In genomic region chr21:15221799-15222386, GRCh38 we compare ENCODE assay signal across 9 cellular contexts.
DNase-seq lines count a peak whose midpoint lies in the region; ATAC-seq, FAIRE-seq and TF ChIP-seq lines count a peak whose summit lies in the region.
"Had no signal": no experiment of that assay in that cellular context is flagged by ENCODE, and none has a peak within 500 bp of the region (broad histone marks: within the 10 kb centered on the region; RNA-seq: fewer than 3 reads in every experiment).

No MANE protein-coding gene starts in this region.

- H3K9me3 ChIP-seq in astrocyte (ENCODE audit: insufficient read depth, low read depth, low read length) (no peaks in the 10 kb centered on the region), left lung (no peaks in the 10 kb centered on the region)

- DNase-seq in Calu3 (peak; percentile 6), HuH-7.5 (ENCODE audit: low spot score) (peak; percentile 43), astrocyte (ENCODE audit: low read depth) (peak; percentile 73), left lung (peak in 1 of 2 donors; percentile 61), NCI-H1092 treated with DMSO at 0.1 percent for 48 hours (lab: John Stamatoyannopoulos, UW) (no peak)
- no peak for DNase-seq in activated CD8-positive, alpha-beta T cell treated with anti-CD3 and anti-CD28 coated beads, Interleukin-2, amount 10 ng/mL, durations not matched to agents 7 days and 5 days
- DNase-seq: T-helper 9 cell had no signal

- H3K4me3 Mint-ChIP-seq in Calu3 (ENCODE audit: low read depth, unreplicated experiment) (no peak overlapping the region), astrocyte (ENCODE audit: unreplicated experiment) (no peak overlapping the region)
- no peak overlapping the region for H3K4me3 Mint-ChIP-seq in activated CD8-positive, alpha-beta T cell treated with anti-CD3 and anti-CD28 coated beads, Interleukin-2, amount 10 ng/mL, durations not matched to agents 7 days and 5 days

- no peak for FAIRE-seq in astrocyte (lab: Jason Lieb, UNC)

- H2AFZ ChIP-seq in astrocyte (ENCODE audit: low read depth, low read length), result no peak overlapping the region

- H3K9me3 Mint-ChIP-seq in Calu3 (ENCODE audit: low read depth, unreplicated experiment) (peaks cover 8% of the 10 kb centered on the region), astrocyte (ENCODE audit: unreplicated experiment) (no peaks in the 10 kb centered on the region)
- H3K9me3 Mint-ChIP-seq in activated CD8-positive, alpha-beta T cell treated with anti-CD3 and anti-CD28 coated beads, Interleukin-2, amount 10 ng/mL, durations not matched to agents 7 days and 5 days (ENCODE audit: insufficient read depth), result no peaks in the 10 kb centered on the region

- peak overlapping the region; percentile 29 for H3K27ac ChIP-seq in astrocyte (ENCODE audit: low read depth, low read length)
- H3K27ac ChIP-seq in left lung, result no peak overlapping the region

- H3K36me3 Mint-ChIP-seq in Calu3 (ENCODE audit: insufficient read depth, unreplicated experiment), result no peaks in the 10 kb centered on the region
- H3K36me3 Mint-ChIP-seq in astrocyte (ENCODE audit: low read depth, unreplicated experiment), result no peaks in the 10 kb centered on the region
- no peaks in the 10 kb centered on the region for H3K36me3 Mint-ChIP-seq in activated CD8-positive, alpha-beta T cell treated with anti-CD3 and anti-CD28 coated beads, Interleukin-2, amount 10 ng/mL, durations not matched to agents 7 days and 5 days (ENCODE audit: low read depth)

- ATAC-seq in left lung (peak; percentile 89), GM18517 (IDR thresholded peaks at IDR 0.05; ENCODE audit: unreplicated experiment) (no peak), GM21737 (IDR thresholded peaks at IDR 0.05; ENCODE audit: unreplicated experiment) (no peak)
- no peak for ATAC-seq in activated CD8-positive, alpha-beta T cell treated with anti-CD3 and anti-CD28 coated beads, Interleukin-2, amount 10 ng/mL, durations not matched to agents 7 days and 5 days

- H3K27me3 Mint-ChIP-seq in Calu3 (ENCODE audit: unreplicated experiment) (no peaks in the 10 kb centered on the region), astrocyte (ENCODE audit: low read depth, unreplicated experiment) (no peaks in the 10 kb centered on the region)
- H3K27me3 Mint-ChIP-seq in activated CD8-positive, alpha-beta T cell treated with anti-CD3 and anti-CD28 coated beads, Interleukin-2, amount 10 ng/mL, durations not matched to agents 7 days and 5 days (ENCODE audit: low read depth), result no peaks in the 10 kb centered on the region

- no peaks in the 10 kb centered on the region for H4K20me1 ChIP-seq in astrocyte (ENCODE audit: insufficient read depth, low read length)

- H3K27ac Mint-ChIP-seq in Calu3 (ENCODE audit: unreplicated experiment), result no peak overlapping the region
- H3K27ac Mint-ChIP-seq in astrocyte (ENCODE audit: unreplicated experiment), result no peak overlapping the region
- no peak overlapping the region for H3K27ac Mint-ChIP-seq in activated CD8-positive, alpha-beta T cell treated with anti-CD3 and anti-CD28 coated beads, Interleukin-2, amount 10 ng/mL, durations not matched to agents 7 days and 5 days

- H3K27me3 ChIP-seq in astrocyte (ENCODE audit: insufficient read depth, low read length), result no peaks in the 10 kb centered on the region
- H3K27me3 ChIP-seq in left lung, result no peaks in the 10 kb centered on the region

- TF ChIP-seq CTCF in Calu3 (IDR thresholded peaks at IDR 0.05; ENCODE audit: unreplicated experiment) (no peak), astrocyte (IDR thresholded peaks at IDR 0.05; ENCODE audit: insufficient read depth, low read depth, low read length) (no peak), left lung (IDR thresholded peaks at IDR 0.05) (no peak)

- POLR2A ChIA-PET in activated CD8-positive, alpha-beta T cell treated with anti-CD3 and anti-CD28 coated beads, Interleukin-2, amount 10 ng/mL, durations not matched to agents 7 days and 5 days (lab: Charles Lee), result no interaction called here

- intact Hi-C loops in Calu3 (cut with micrococcal nuclease; ENCODE audit: unreplicated experiment), result loop anchor here (5.0 kb wide), 3 partner anchors 80 to 345 kb away; partner anchors contain the start of gene NRIP1
- intact Hi-C loops in left lung (cut with DNase I), result no loop called here

- CTCF ChIA-PET in Calu3 (lab: Charles Lee), result interaction anchor here (0.6 kb wide), 1 partner anchor 750 kb away, joined by 3 read pairs; no protein-coding TSS in a partner anchor
- CTCF ChIA-PET in activated CD8-positive, alpha-beta T cell treated with anti-CD3 and anti-CD28 coated beads, Interleukin-2, amount 10 ng/mL, durations not matched to agents 7 days and 5 days (lab: Charles Lee), result no interaction called here

- no peaks in the 10 kb centered on the region for H3K79me2 ChIP-seq in astrocyte (ENCODE audit: insufficient read depth, low read length)

- H3K4me1 ChIP-seq in astrocyte (ENCODE audit: insufficient read depth, low read length), result peaks cover 15% of the 10 kb centered on the region
- H3K4me1 ChIP-seq in left lung, result peaks cover 0 to 36% of the 10 kb centered on the region in 2 donors

- no peak overlapping the region for H3K4me3 ChIP-seq in astrocyte (ENCODE audit: insufficient read depth, low read depth, low read length)
- no peak overlapping the region for H3K4me3 ChIP-seq in left lung

- peaks cover 30% of the 10 kb centered on the region for H3K4me1 Mint-ChIP-seq in Calu3 (ENCODE audit: low read depth, unreplicated experiment)
- peaks cover 15% of the 10 kb centered on the region for H3K4me1 Mint-ChIP-seq in astrocyte (ENCODE audit: low read depth, unreplicated experiment)
- no peaks in the 10 kb centered on the region for H3K4me1 Mint-ChIP-seq in activated CD8-positive, alpha-beta T cell treated with anti-CD3 and anti-CD28 coated beads, Interleukin-2, amount 10 ng/mL, durations not matched to agents 7 days and 5 days (ENCODE audit: low read depth)

- BruUV-seq in Calu3 (replicated peaks; lab: Mats Ljungman, UMichigan), result no TSS peak

- H3K4me2 ChIP-seq in astrocyte (ENCODE audit: low read length), result no peak overlapping the region

- no peaks in the 10 kb centered on the region for H3K36me3 ChIP-seq in astrocyte (ENCODE audit: insufficient read depth, low read length)
- H3K36me3 ChIP-seq in left lung, result no peaks in the 10 kb centered on the region

- no peak overlapping the region for H3K9ac ChIP-seq in astrocyte (ENCODE audit: low read length)

Comparison
In these comparisons a context has a peak if more than half of its experiments do, and no peak if none do; other contexts are left out.
1. DNase-seq: peak in Calu3 (single experiment), HuH-7.5 (single experiment) and astrocyte (single experiment); none in activated CD8-positive, alpha-beta T cell treated with anti-CD3 and anti-CD28 coated beads, Interleukin-2, amount 10 ng/mL, durations not matched to agents 7 days and 5 days (single experiment) and NCI-H1092 treated with DMSO at 0.1 percent for 48 hours (single experiment).